Comparison of ENCODE assay signal across 4 cellular contexts in the genomic region with DNA sequence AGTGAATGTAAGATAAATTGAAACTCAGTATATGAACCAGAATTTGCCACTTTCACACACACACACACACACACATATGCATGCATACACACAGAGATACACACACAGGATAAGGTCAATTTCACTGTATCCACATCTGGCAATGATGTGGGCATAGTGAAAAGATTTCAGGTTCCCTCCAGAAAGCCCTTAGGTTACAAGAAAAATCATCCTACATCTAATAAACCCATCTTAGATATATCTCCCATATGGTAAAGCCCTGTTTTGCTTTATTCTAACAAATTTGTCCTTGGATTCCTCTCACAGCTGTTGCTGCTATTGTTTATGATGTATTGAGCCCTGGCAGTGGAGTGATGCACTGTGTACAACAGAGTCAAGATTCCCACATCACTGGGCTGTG. TPM values are rescaled to one million over a fixed set of nuclear protein-coding genes. Genes with fewer than 3 reads are reported as not detected.
"Had no signal": no experiment of that assay in that cellular context is flagged by ENCODE, and none has a peak within 500 bp of the region (broad histone marks: within the 10 kb centered on the region; RNA-seq: fewer than 3 reads in every experiment).

No MANE protein-coding gene starts in this region.

- H3K4me3 ChIP-seq: GM12878 had no signal

- ATAC-seq: GM12878 had no signal

- DNase-seq: GDM1, GF-D8 had no signal

RNA-seq across cellular contexts. Expression of a gene that starts 27.9 kb away (rescaled TPM):
- total RNA-seq: G401, GM12878 had no signal
- polyA plus RNA-seq: GM12878 had no signal

RNA-seq across cellular contexts. Expression of a gene that starts 47.2 kb away (rescaled TPM):
- total RNA-seq: G401, GM12878 had no signal
- polyA plus RNA-seq: GM12878 had no signal
